ENCODE assay signal across 8 cellular contexts in the genomic region with DNA sequence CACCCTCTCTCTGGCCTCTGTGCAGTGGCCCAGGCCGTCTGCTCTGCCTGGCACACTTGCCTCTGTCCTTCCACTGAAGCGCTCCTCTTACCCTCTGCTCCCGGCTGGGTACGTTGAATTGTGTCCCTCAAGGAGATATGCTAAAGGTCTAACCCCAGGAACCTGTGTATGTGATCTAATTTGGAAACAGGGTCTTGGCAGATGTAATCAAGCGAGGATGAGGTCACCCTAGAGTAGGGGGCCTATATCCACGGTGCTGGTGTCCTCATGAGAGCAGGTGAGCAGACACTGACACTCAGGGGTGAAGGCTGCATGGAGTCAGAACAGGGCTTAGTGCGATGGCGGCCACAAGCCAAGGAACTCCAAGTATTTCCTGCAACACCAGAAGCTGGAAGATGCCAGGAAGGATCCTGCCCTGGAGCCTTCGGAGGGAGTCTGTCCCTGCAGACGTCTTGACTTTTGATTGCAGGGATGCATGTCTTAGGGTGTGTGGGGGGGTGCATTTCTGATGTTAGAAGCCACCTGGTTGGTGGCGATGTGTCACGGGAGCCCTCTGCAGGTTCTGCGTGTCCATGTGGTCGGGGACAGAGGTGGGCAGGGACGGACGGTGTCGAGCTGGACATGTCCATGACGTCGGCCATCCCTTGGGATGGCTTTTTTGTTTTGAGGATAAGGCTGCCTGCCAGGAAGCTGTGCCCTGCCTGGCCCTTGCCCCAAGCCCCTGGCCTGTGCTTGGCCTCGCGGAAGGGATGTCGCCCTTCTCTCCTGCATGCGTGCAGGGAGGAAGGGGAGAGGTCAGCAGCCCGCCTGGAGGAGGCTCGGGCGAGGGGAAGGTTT.
DNase-seq lines count a peak whose midpoint lies in the region; ATAC-seq and TF ChIP-seq lines count a peak whose summit lies in the region.
"Had no signal": no experiment of that assay in that cellular context is flagged by ENCODE, and none has a peak within 500 bp of the region (broad histone marks: within the 10 kb centered on the region; RNA-seq: fewer than 3 reads in every experiment).

No MANE protein-coding gene starts in this region.

- no peak overlapping the region for H3K27ac Mint-ChIP-seq in CD8-positive, alpha-beta memory T cell

- peak overlapping the region in 2 of 4 donors; percentile 9 to 27 for H3K4me3 ChIP-seq in stomach
- H3K4me3 ChIP-seq in CD8-positive, alpha-beta memory T cell (ENCODE audit: low read length), result no peak overlapping the region

- H3K4me1 ChIP-seq in stomach, result peaks cover 60 to 81% (median 77%) of the 10 kb centered on the region in 4 donors
- H3K4me1 ChIP-seq in CD8-positive, alpha-beta memory T cell (ENCODE audit: insufficient read depth, low read length), result no peaks in the 10 kb centered on the region

- TF ChIP-seq POLR2A in stomach (IDR thresholded peaks at IDR 0.05), result no peak

- POLR2A ChIA-PET in CD8-positive, alpha-beta memory T cell (lab: Charles Lee), result no interaction called here

- TF ChIP-seq EP300 in stomach (IDR thresholded peaks at IDR 0.05), result no peak

- H3K9me3 ChIP-seq in stomach, result no peaks in the 10 kb centered on the region
- H3K9me3 ChIP-seq in CD8-positive, alpha-beta memory T cell (ENCODE audit: low read length), result no peaks in the 10 kb centered on the region

- CTCF ChIA-PET in CD8-positive, alpha-beta memory T cell (lab: Charles Lee), result no interaction called here

- intact Hi-C loops in stomach (cut with DNase I; ENCODE audit: low total_unique reads), result loop anchor here (10.0 kb wide), 2 partner anchors 66 to 116 kb away; a partner anchor contains a TSS

- H3K27ac ChIP-seq in stomach, result peak overlapping the region; percentile 62 to 85 (median 81)
- H3K27ac ChIP-seq in CD8-positive, alpha-beta memory T cell (ENCODE audit: low read depth, low read length), result no peak overlapping the region

- H3K36me3 ChIP-seq in stomach, result peaks cover 0 to 9% (median 4%) of the 10 kb centered on the region in 4 donors
- no peaks in the 10 kb centered on the region for H3K36me3 ChIP-seq in CD8-positive, alpha-beta memory T cell (ENCODE audit: insufficient read depth, low read length)

- in situ Hi-C loops in KBM-7 (cut with MboI; ENCODE audit: low pct_unique_long_range_greater_than_20kb, low sequenced_read_pairs), result no loop called here

- WGBS in stomach, 5 donors, result 23 to 45% (median 28%) methylated on average over 17 to 26 of the region's 26 CpGs

- H3K4me3 Mint-ChIP-seq in CD8-positive, alpha-beta memory T cell, result no peak overlapping the region

- H3K4me1 Mint-ChIP-seq in CD8-positive, alpha-beta memory T cell, result peaks cover 9 to 13% (median 11%) of the 10 kb centered on the region in 3 donors

- ATAC-seq in GM21619 (IDR thresholded peaks at IDR 0.05; ENCODE audit: unreplicated experiment), result no peak

- no peaks in the 10 kb centered on the region for H3K9me3 Mint-ChIP-seq in CD8-positive, alpha-beta memory T cell

- H3K27me3 ChIP-seq in stomach, result no peaks in the 10 kb centered on the region
- H3K27me3 ChIP-seq in CD8-positive, alpha-beta memory T cell (ENCODE audit: insufficient read depth, low read length, poor library complexity, severe bottlenecking), result no peaks in the 10 kb centered on the region

- no peaks in the 10 kb centered on the region for H3K36me3 Mint-ChIP-seq in CD8-positive, alpha-beta memory T cell

- peaks cover 8 to 16% of the 10 kb centered on the region in 2 donors for H3K27me3 Mint-ChIP-seq in CD8-positive, alpha-beta memory T cell

- DNase-seq in KBM-7 (peak; percentile 32), astrocyte of the hippocampus (ENCODE audit: low read depth, low spot score) (peak; percentile 46), iris pigment epithelial cell (ENCODE audit: low read depth) (peak; percentile 33), stomach (no peak), DMS 273 treated with DMSO at 0.1 percent for 48 hours (lab: John Stamatoyannopoulos, UW) (no peak)
- no peak for DNase-seq in CD8-positive, alpha-beta memory T cell
- DNase-seq: activated CD4-positive, CD25-positive, alpha-beta regulatory T cell had no signal

- no peak for TF ChIP-seq CTCF in stomach (IDR thresholded peaks at IDR 0.05)

Comparison
In these comparisons a context has a peak if more than half of its experiments do, and no peak if none do; other contexts are left out.
1. DNase-seq: peak in KBM-7 (single experiment), astrocyte of the hippocampus (single experiment) and iris pigment epithelial cell (single experiment); none in stomach (single experiment), CD8-positive, alpha-beta memory T cell (0 of 5) and DMS 273 treated with DMSO at 0.1 percent for 48 hours (single experiment).